ENCODE assay signal across 25 cellular contexts in genomic region chr14:54230645-54231044, GRCh38.
"Had no signal": no experiment of that assay in that cellular context is flagged by ENCODE, and none has a peak within 500 bp of the region (broad histone marks: within the 10 kb centered on the region; RNA-seq: fewer than 3 reads in every experiment).

No MANE protein-coding gene starts in this region.

- H3K36me3 Mint-ChIP-seq: immature natural killer cell; naive B cell; natural killer cell treated with Interleukin-12 subunit alpha and Interleukin-12 subunit beta and Interleukin-15 and Interleukin-18, amount 100 ng/mL, for 72 hours; stimulated activated memory B cell treated with anti-CD40 and anti-IgM and Interleukin-4, amounts not matched to agents 10 μg/mL and 1 μg/mL and 100 μg/mL, for 72 hours had no signal

- DNase-seq: cerebellar nuclear complex; dorsolateral prefrontal cortex; effector CD4-positive, alpha-beta T cell; hypothalamus; immature natural killer cell; islet precursor cell; left lung; mucosa of descending colon; naive B cell; occipital lobe; ovary; posterior cingulate gyrus; psoas muscle; right cardiac atrium; spleen; stimulated activated CD4-positive, alpha-beta T cell treated with anti-CD3 and anti-CD28 coated beads, Interleukin-4, amount 100 ng/mL, for 4 hours; stimulated activated naive CD8-positive, alpha-beta T cell treated with anti-CD3 and anti-CD28 coated beads, Interleukin-15, Interleukin-2, amounts not matched to agents 100 U/mL and 50 U/mL, for 24 hours; upper lobe of right lung had no signal

- H3K36me3 ChIP-seq: left lung, ovary, spleen, thoracic aorta, tibial nerve, upper lobe of right lung, vagina had no signal

- H3K27ac Mint-ChIP-seq: immature natural killer cell; naive B cell; natural killer cell treated with Interleukin-12 subunit alpha and Interleukin-12 subunit beta and Interleukin-15 and Interleukin-18, amount 100 ng/mL, for 72 hours; stimulated activated memory B cell treated with anti-CD40 and anti-IgM and Interleukin-4, amounts not matched to agents 10 μg/mL and 1 μg/mL and 100 μg/mL, for 72 hours had no signal

- H3K27me3 ChIP-seq: dorsolateral prefrontal cortex, left lung, ovary, tibial nerve, upper lobe of right lung, vagina had no signal

- H3K4me1 ChIP-seq: left lung, psoas muscle, spleen, tibial nerve, upper lobe of right lung, vagina had no signal

- H3K4me1 Mint-ChIP-seq: immature natural killer cell; naive B cell; stimulated activated memory B cell treated with anti-CD40 and anti-IgM and Interleukin-4, amounts not matched to agents 10 μg/mL and 1 μg/mL and 100 μg/mL, for 72 hours had no signal

- H3K27ac ChIP-seq: dorsolateral prefrontal cortex, left lung, ovary, psoas muscle, skin epidermis, spleen, thoracic aorta, tibial nerve, upper lobe of right lung, vagina had no signal

- H3K9me3 ChIP-seq: left lung, mucosa of descending colon, ovary, psoas muscle, thoracic aorta, upper lobe of right lung, vagina had no signal

- H3K4me3 ChIP-seq: dorsolateral prefrontal cortex, left lung, mucosa of descending colon, ovary, psoas muscle, skin epidermis, spleen, thoracic aorta, tibial nerve, upper lobe of right lung, vagina had no signal

- H3K4me3 Mint-ChIP-seq: immature natural killer cell; naive B cell; natural killer cell treated with Interleukin-12 subunit alpha and Interleukin-12 subunit beta and Interleukin-15 and Interleukin-18, amount 100 ng/mL, for 72 hours; stimulated activated memory B cell treated with anti-CD40 and anti-IgM and Interleukin-4, amounts not matched to agents 10 μg/mL and 1 μg/mL and 100 μg/mL, for 72 hours had no signal

- ATAC-seq: left lung; mucosa of descending colon; natural killer cell treated with Interleukin-12 subunit alpha and Interleukin-12 subunit beta and Interleukin-15 and Interleukin-18, amount 100 ng/mL, for 72 hours; psoas muscle; right cardiac atrium; stimulated activated memory B cell treated with anti-CD40 and anti-IgM and Interleukin-4, amounts not matched to agents 10 μg/mL and 1 μg/mL and 100 μg/mL, for 72 hours; stimulated activated naive CD8-positive, alpha-beta T cell treated with anti-CD3 and anti-CD28 coated beads, Interleukin-15, Interleukin-2, amounts not matched to agents 100 U/mL and 50 U/mL, for 24 hours; upper lobe of right lung had no signal

- FAIRE-seq: frontal cortex had no signal
